In genomic region chr13:62371737-62372136, GRCh38 we compare ENCODE assay signal across 29 cellular contexts.
"Had no signal": no experiment of that assay in that cellular context is flagged by ENCODE, and none has a peak within 500 bp of the region (broad histone marks: within the 10 kb centered on the region; RNA-seq: fewer than 3 reads in every experiment).

No MANE protein-coding gene starts in this region.

- H3K9me3 Mint-ChIP-seq: stimulated activated memory B cell treated with anti-CD40 and anti-IgM and Interleukin-4, amounts not matched to agents 10 μg/mL and 1 μg/mL and 100 μg/mL, for 72 hours; type B pancreatic cell had no signal

- H3K9me3 ChIP-seq: stomach, suprapubic skin, testis, thoracic aorta, thyroid gland, tibial artery, tibial nerve, transverse colon, upper lobe of left lung, upper lobe of right lung, uterus, vagina had no signal

- ATAC-seq: stimulated activated effector memory CD8-positive, alpha-beta T cell treated with anti-CD3 and anti-CD28 coated beads, Interleukin-12 subunit alpha, Interleukin-12 subunit beta, amount 100 ng/mL, for 72 hours; stimulated activated memory B cell treated with anti-CD40 and anti-IgM and Interleukin-4, amounts not matched to agents 10 μg/mL and 1 μg/mL and 100 μg/mL, for 72 hours; stimulated activated naive B cell treated with anti-CD40 and anti-IgM and Interleukin-4, amounts not matched to agents 10 μg/mL and 1 μg/mL and 100 μg/mL, for 72 hours; stimulated activated naive CD8-positive, alpha-beta T cell treated with anti-CD3 and anti-CD28 coated beads, Interleukin-15, amount 100 ng/mL, for 72 hours; stimulated activated naive CD8-positive, alpha-beta T cell treated with anti-CD3 and anti-CD28 coated beads, Interleukin-15, Interleukin-2, amounts not matched to agents 100 U/mL and 50 U/mL, for 24 hours; upper lobe of right lung had no signal

- H3K4me1 Mint-ChIP-seq: stimulated activated effector memory CD8-positive, alpha-beta T cell treated with anti-CD3 and anti-CD28 coated beads, Interleukin-12 subunit alpha, Interleukin-12 subunit beta, amount 100 ng/mL, for 72 hours; stimulated activated memory B cell treated with anti-CD40 and anti-IgM and Interleukin-4, amounts not matched to agents 10 μg/mL and 1 μg/mL and 100 μg/mL, for 72 hours; stimulated activated naive B cell treated with anti-CD40 and anti-IgM and Interleukin-4, amounts not matched to agents 10 μg/mL and 1 μg/mL and 100 μg/mL, for 72 hours; stimulated activated naive CD8-positive, alpha-beta T cell treated with anti-CD3 and anti-CD28 coated beads, Interleukin-15, amount 100 ng/mL, for 72 hours had no signal

- H3K27me3 ChIP-seq: stomach, suprapubic skin, testis, thyroid gland, tibial artery, tibial nerve, transverse colon, upper lobe of left lung, upper lobe of right lung, uterus, vagina had no signal

- H3K36me3 ChIP-seq: stomach, suprapubic skin, thoracic aorta, thyroid gland, tibial artery, tibial nerve, transverse colon, upper lobe of left lung, upper lobe of right lung, uterus, vagina had no signal

- FAIRE-seq: urothelium cell line had no signal

- H3K27me3 Mint-ChIP-seq: stimulated activated memory B cell treated with anti-CD40 and anti-IgM and Interleukin-4, amounts not matched to agents 10 μg/mL and 1 μg/mL and 100 μg/mL, for 72 hours; stimulated activated naive B cell treated with anti-CD40 and anti-IgM and Interleukin-4, amounts not matched to agents 10 μg/mL and 1 μg/mL and 100 μg/mL, for 72 hours; stimulated activated naive CD8-positive, alpha-beta T cell treated with anti-CD3 and anti-CD28 coated beads, Interleukin-15, amount 100 ng/mL, for 72 hours; stimulated activated naive CD8-positive, alpha-beta T cell treated with anti-CD3 and anti-CD28 coated beads, Interleukin-15, Interleukin-2, amounts not matched to agents 100 ng/mL and 50 ng/mL, for 24 hours; type B pancreatic cell had no signal

- H3K36me3 Mint-ChIP-seq: stimulated activated effector memory CD8-positive, alpha-beta T cell treated with anti-CD3 and anti-CD28 coated beads, Interleukin-12 subunit alpha, Interleukin-12 subunit beta, amount 100 ng/mL, for 72 hours; stimulated activated memory B cell treated with anti-CD40 and anti-IgM and Interleukin-4, amounts not matched to agents 10 μg/mL and 1 μg/mL and 100 μg/mL, for 72 hours; stimulated activated naive B cell treated with anti-CD40 and anti-IgM and Interleukin-4, amounts not matched to agents 10 μg/mL and 1 μg/mL and 100 μg/mL, for 72 hours; type B pancreatic cell had no signal

- DNase-seq: stimulated activated CD4-positive, alpha-beta T cell treated with anti-CD3 and anti-CD28 coated beads, Interleukin-2, amount 100 ng/mL, for 48 hours; stimulated activated CD4-positive, alpha-beta T cell treated with anti-CD3 and anti-CD28 coated beads, Interleukin-4, amount 100 ng/mL, for 1 hour; stimulated activated CD4-positive, alpha-beta T cell treated with anti-CD3 and anti-CD28 coated beads, Interleukin-4, amount 100 ng/mL, for 24 hours; stimulated activated CD4-positive, alpha-beta T cell treated with anti-CD3 and anti-CD28 coated beads, Interleukin-4, amount 100 ng/mL, for 4 hours; stimulated activated CD8-positive, alpha-beta memory T cell treated with anti-CD3 and anti-CD28 coated beads, Interleukin-4, amount 100 ng/mL, for 48 hours; stimulated activated naive B cell treated with anti-CD40 and anti-IgM and Interleukin-4, amounts not matched to agents 10 μg/mL and 1 μg/mL and 100 μg/mL, for 72 hours; stimulated activated naive CD4-positive, alpha-beta T cell; stimulated activated naive CD4-positive, alpha-beta T cell treated with Interleukin-2 at 50 U/mL for 16 hours; stimulated activated naive CD8-positive, alpha-beta T cell treated with anti-CD3 and anti-CD28 coated beads, Interleukin-15, amount 100 ng/mL, for 72 hours; stimulated activated naive CD8-positive, alpha-beta T cell treated with anti-CD3 and anti-CD28 coated beads, Interleukin-15, Interleukin-2, amounts not matched to agents 100 U/mL and 50 U/mL, for 24 hours; stomach; substantia nigra; testis; thyroid gland; tibial artery; transverse colon; trophoblast cell; upper lobe of left lung; upper lobe of right lung; uterus had no signal

- H3K27ac Mint-ChIP-seq: stimulated activated effector memory CD8-positive, alpha-beta T cell treated with anti-CD3 and anti-CD28 coated beads, Interleukin-12 subunit alpha, Interleukin-12 subunit beta, amount 100 ng/mL, for 72 hours; stimulated activated memory B cell treated with anti-CD40 and anti-IgM and Interleukin-4, amounts not matched to agents 10 μg/mL and 1 μg/mL and 100 μg/mL, for 72 hours; stimulated activated naive B cell treated with anti-CD40 and anti-IgM and Interleukin-4, amounts not matched to agents 10 μg/mL and 1 μg/mL and 100 μg/mL, for 72 hours; stimulated activated naive CD8-positive, alpha-beta T cell treated with anti-CD3 and anti-CD28 coated beads, Interleukin-15, amount 100 ng/mL, for 72 hours; stimulated activated naive CD8-positive, alpha-beta T cell treated with anti-CD3 and anti-CD28 coated beads, Interleukin-15, Interleukin-2, amounts not matched to agents 100 ng/mL and 50 ng/mL, for 24 hours; type B pancreatic cell had no signal

- H3K4me3 Mint-ChIP-seq: stimulated activated effector memory CD8-positive, alpha-beta T cell treated with anti-CD3 and anti-CD28 coated beads, Interleukin-12 subunit alpha, Interleukin-12 subunit beta, amount 100 ng/mL, for 72 hours; stimulated activated memory B cell treated with anti-CD40 and anti-IgM and Interleukin-4, amounts not matched to agents 10 μg/mL and 1 μg/mL and 100 μg/mL, for 72 hours; stimulated activated naive B cell treated with anti-CD40 and anti-IgM and Interleukin-4, amounts not matched to agents 10 μg/mL and 1 μg/mL and 100 μg/mL, for 72 hours; stimulated activated naive CD8-positive, alpha-beta T cell treated with anti-CD3 and anti-CD28 coated beads, Interleukin-15, amount 100 ng/mL, for 72 hours; stimulated activated naive CD8-positive, alpha-beta T cell treated with anti-CD3 and anti-CD28 coated beads, Interleukin-15, Interleukin-2, amounts not matched to agents 100 ng/mL and 50 ng/mL, for 24 hours; type B pancreatic cell had no signal

- H3K4me1 ChIP-seq: suprapubic skin, testis, thyroid gland, tibial artery, tibial nerve, transverse colon, upper lobe of left lung, upper lobe of right lung, uterus, vagina had no signal

- H3K27ac ChIP-seq: suprapubic skin, testis, thoracic aorta, thyroid gland, tibial artery, tibial nerve, transverse colon, upper lobe of left lung, upper lobe of right lung, uterus, vagina had no signal

- H3K4me3 ChIP-seq: stomach, suprapubic skin, testis, thoracic aorta, thyroid gland, tibial artery, tibial nerve, transverse colon, upper lobe of left lung, upper lobe of right lung, uterus, vagina had no signal
